Comparison of ENCODE assay signal across 9 cellular contexts in genomic region chr19:38790507-38791403, GRCh38. TPM values are rescaled to one million over a fixed set of nuclear protein-coding genes. Genes with fewer than 3 reads are reported as not detected.
"Had no signal": no experiment of that assay in that cellular context is flagged by ENCODE, and none has a peak within 500 bp of the region (broad histone marks: within the 10 kb centered on the region; RNA-seq: fewer than 3 reads in every experiment).

No MANE protein-coding gene starts in this region.

RNA-seq across cellular contexts. Expression of gene LGALS7B, which starts 1.8 kb away (rescaled TPM):
- total RNA-seq: activated CD8-positive, alpha-beta memory T cell treated with anti-CD3 and anti-CD28 coated beads for 36 hours; activated naive CD8-positive, alpha-beta T cell treated with anti-CD3 and anti-CD28 coated beads for 36 hours; activated T-helper 1 cell treated with anti-CD3 and anti-CD28 coated beads, Interleukin-12 subunit alpha, Interleukin-12 subunit beta, Interleukin-2, Interleukin-4 antibody, amounts not matched to agents 30 ng/mL and 10 ng/mL and 1 ng/mL, durations not matched to agents 14 hours and 24 hours and 36 hours; liver; mesenteric fat pad; posterior vena cava; right lobe of liver; tibial nerve had no signal

RNA-seq across cellular contexts. Expression of gene LGALS7, which starts 17.4 kb away (rescaled TPM):
- total RNA-seq: activated CD8-positive, alpha-beta memory T cell treated with anti-CD3 and anti-CD28 coated beads for 36 hours; activated naive CD8-positive, alpha-beta T cell treated with anti-CD3 and anti-CD28 coated beads for 36 hours; activated T-helper 1 cell treated with anti-CD3 and anti-CD28 coated beads, Interleukin-12 subunit alpha, Interleukin-12 subunit beta, Interleukin-2, Interleukin-4 antibody, amounts not matched to agents 30 ng/mL and 10 ng/mL and 1 ng/mL, durations not matched to agents 14 hours and 24 hours and 36 hours; dermis blood vessel endothelial cell; liver; mesenteric fat pad; posterior vena cava; right lobe of liver; tibial nerve had no signal
- polyA plus RNA-seq: liver had no signal

RNA-seq across cellular contexts. Expression of gene LGALS4, which starts 22.0 kb away (rescaled TPM):
- total RNA-seq: dermis blood vessel endothelial cell had no signal

RNA-seq across cellular contexts. Expression of gene CAPN12, which starts 46.5 kb away (rescaled TPM):
- total RNA-seq: dermis blood vessel endothelial cell had no signal
